19 cellular contexts compared by ENCODE assay signal in the genomic region with DNA sequence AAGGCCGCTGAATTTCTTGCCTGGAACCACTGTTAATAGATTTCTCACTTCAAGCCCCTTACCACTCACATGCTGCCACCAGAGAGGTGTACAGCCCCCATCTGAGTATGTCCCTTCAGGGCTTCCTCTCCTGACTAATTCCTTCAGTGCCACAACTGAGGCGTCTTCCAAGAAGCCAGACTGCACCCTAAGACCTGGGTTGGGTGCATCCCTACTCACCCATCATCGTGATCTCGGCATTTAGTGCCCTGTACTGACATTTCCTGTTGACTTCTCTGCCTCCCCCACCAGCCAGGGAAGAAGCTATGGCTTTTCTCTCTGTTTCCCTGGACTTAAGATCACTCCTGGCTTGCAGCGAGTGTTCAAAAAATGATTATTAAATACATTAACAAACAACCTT. TPM values are rescaled to one million over a fixed set of nuclear protein-coding genes. Genes with fewer than 3 reads are reported as not detected.
A peak's percentile ranks its signal among the peaks of the same experiment; 100 is the strongest.
DNase-seq lines count a peak whose midpoint lies in the region; ATAC-seq, FAIRE-seq and TF ChIP-seq lines count a peak whose summit lies in the region.
"Had no signal": no experiment of that assay in that cellular context is flagged by ENCODE, and none has a peak within 500 bp of the region (broad histone marks: within the 10 kb centered on the region; RNA-seq: fewer than 3 reads in every experiment).

No MANE protein-coding gene starts in this region.

- H2AFZ ChIP-seq in astrocyte (ENCODE audit: low read depth, low read length) = no peak overlapping the region

- POLR2A ChIA-PET in Panc1 (lab: Charles Lee) = no interaction called here

- H3K4me2 ChIP-seq in astrocyte (ENCODE audit: low read length) = no peak overlapping the region

- intact Hi-C loops in Panc1 (cut with micrococcal nuclease; ENCODE audit: unreplicated experiment) (no loop called here), mucosa of descending colon (cut with DNase I, micrococcal nuclease) (no loop called here)

- no peaks in the 10 kb centered on the region for H3K36me3 ChIP-seq in Panc1 (ENCODE audit: control insufficient read depth, insufficient read depth, low read length)
- no peaks in the 10 kb centered on the region for H3K36me3 ChIP-seq in astrocyte (ENCODE audit: insufficient read depth, low read length)
- H3K36me3 ChIP-seq in mucosa of descending colon (ENCODE audit: low read depth) = no peaks in the 10 kb centered on the region
- H3K36me3 ChIP-seq: adrenal gland, uterus had no signal

- peaks cover 16% of the 10 kb centered on the region for H3K4me1 Mint-ChIP-seq in activated naive CD4-positive, alpha-beta T cell treated with anti-CD3 and anti-CD28 coated beads, Interleukin-2, amount 50 U/mL, for 24 hours
- peaks cover 6% of the 10 kb centered on the region for H3K4me1 Mint-ChIP-seq in astrocyte (ENCODE audit: low read depth, unreplicated experiment)
- peaks cover 19 to 23% of the 10 kb centered on the region in 2 donors for H3K4me1 Mint-ChIP-seq in stimulated activated naive B cell treated with anti-CD40 and anti-IgM and Interleukin-4, amounts not matched to agents 10 μg/mL and 1 μg/mL and 100 μg/mL, for 72 hours

- TF ChIP-seq CTCF in Panc1 (IDR thresholded peaks at IDR 0.05) (no peak), astrocyte (IDR thresholded peaks at IDR 0.05; ENCODE audit: insufficient read depth, low read depth, low read length) (no peak), mucosa of descending colon (IDR thresholded peaks at IDR 0.05) (no peak)

- no peaks in the 10 kb centered on the region for H3K79me2 ChIP-seq in astrocyte (ENCODE audit: insufficient read depth, low read length)

- CTCF ChIA-PET in Panc1 (lab: Charles Lee) = interaction anchor here (0.7 kb wide), 1 partner anchor 38 kb away, joined by 6 read pairs; no protein-coding TSS in a partner anchor

- no peak overlapping the region for H3K9ac ChIP-seq in astrocyte (ENCODE audit: low read length)

- no peak for DNase-seq in activated naive CD4-positive, alpha-beta T cell (lab: John Stamatoyannopoulos, UW)
- no peak for DNase-seq in Panc1 (ENCODE audit: low read depth, low spot score)
- no peak for DNase-seq in astrocyte (ENCODE audit: low read depth)
- DNase-seq in stimulated activated naive B cell treated with anti-CD40 and anti-IgM and Interleukin-4, amounts not matched to agents 10 μg/mL and 1 μg/mL and 100 μg/mL, for 72 hours = no peak
- no peak for DNase-seq in NOMO-1 treated with dmso at 0.1 percent for 144 hours (lab: John Stamatoyannopoulos, UW; ENCODE audit: unreplicated experiment)
- no peak for DNase-seq in mucosa of descending colon
- no peak for DNase-seq in ecto neural progenitor cell (ENCODE audit: low spot score)
- DNase-seq: activated CD4-positive, alpha-beta T cell treated with anti-CD3 and anti-CD28 coated beads for 4 hours; adrenal gland; dorsolateral prefrontal cortex; foreskin keratinocyte; GDM1; immature natural killer cell; NCI-H1105 treated with DMSO at 0.1 percent for 48 hours; RPMI8226; uterus had no signal

- in situ Hi-C loops in Panc1 (cut with HindIII; ENCODE audit: low pct_unique_long_range_greater_than_20kb, low sequenced_read_pairs) = no loop called here

- H3K27ac Mint-ChIP-seq in activated naive CD4-positive, alpha-beta T cell treated with anti-CD3 and anti-CD28 coated beads, Interleukin-2, amount 50 U/mL, for 24 hours = peak overlapping the region; percentile 82
- H3K27ac Mint-ChIP-seq in astrocyte (ENCODE audit: unreplicated experiment) = no peak overlapping the region
- H3K27ac Mint-ChIP-seq in stimulated activated naive B cell treated with anti-CD40 and anti-IgM and Interleukin-4, amounts not matched to agents 10 μg/mL and 1 μg/mL and 100 μg/mL, for 72 hours = peak overlapping the region; percentile 66

- H3K4me1 ChIP-seq in Panc1 (ENCODE audit: control insufficient read depth, insufficient read depth, low read length) (no peaks in the 10 kb centered on the region), astrocyte (ENCODE audit: insufficient read depth, low read length) (peaks cover 4% of the 10 kb centered on the region), mucosa of descending colon (ENCODE audit: low read depth) (no peaks in the 10 kb centered on the region)
- H3K4me1 ChIP-seq: adrenal gland, foreskin keratinocyte, uterus had no signal

- H3K9me3 Mint-ChIP-seq in activated naive CD4-positive, alpha-beta T cell treated with anti-CD3 and anti-CD28 coated beads, Interleukin-2, amount 50 U/mL, for 24 hours = no peaks in the 10 kb centered on the region
- no peaks in the 10 kb centered on the region for H3K9me3 Mint-ChIP-seq in astrocyte (ENCODE audit: unreplicated experiment)
- no peaks in the 10 kb centered on the region for H3K9me3 Mint-ChIP-seq in stimulated activated naive B cell treated with anti-CD40 and anti-IgM and Interleukin-4, amounts not matched to agents 10 μg/mL and 1 μg/mL and 100 μg/mL, for 72 hours
- H3K9me3 Mint-ChIP-seq: immature natural killer cell had no signal

- no peak overlapping the region for H3K4me3 Mint-ChIP-seq in activated naive CD4-positive, alpha-beta T cell treated with anti-CD3 and anti-CD28 coated beads, Interleukin-2, amount 50 U/mL, for 24 hours
- H3K4me3 Mint-ChIP-seq in astrocyte (ENCODE audit: unreplicated experiment) = no peak overlapping the region
- peak overlapping the region; percentile 5 to 57 for H3K4me3 Mint-ChIP-seq in stimulated activated naive B cell treated with anti-CD40 and anti-IgM and Interleukin-4, amounts not matched to agents 10 μg/mL and 1 μg/mL and 100 μg/mL, for 72 hours
- H3K4me3 Mint-ChIP-seq: immature natural killer cell had no signal

- H3K27me3 Mint-ChIP-seq in activated naive CD4-positive, alpha-beta T cell treated with anti-CD3 and anti-CD28 coated beads, Interleukin-2, amount 50 U/mL, for 24 hours = no peaks in the 10 kb centered on the region
- no peaks in the 10 kb centered on the region for H3K27me3 Mint-ChIP-seq in astrocyte (ENCODE audit: low read depth, unreplicated experiment)
- peaks cover 0 to 8% of the 10 kb centered on the region in 2 donors for H3K27me3 Mint-ChIP-seq in stimulated activated naive B cell treated with anti-CD40 and anti-IgM and Interleukin-4, amounts not matched to agents 10 μg/mL and 1 μg/mL and 100 μg/mL, for 72 hours

- H3K9me3 ChIP-seq in Panc1 (ENCODE audit: control insufficient read depth, insufficient read depth, low read depth, low read length) (no peaks in the 10 kb centered on the region), astrocyte (ENCODE audit: insufficient read depth, low read depth, low read length) (no peaks in the 10 kb centered on the region), mucosa of descending colon (no peaks in the 10 kb centered on the region)
- H3K9me3 ChIP-seq: adrenal gland, uterus had no signal

- H3K4me3 ChIP-seq in Panc1 (ENCODE audit: low read depth in 2 of 2, low read length in 2 of 2) = no peak overlapping the region
- no peak overlapping the region for H3K4me3 ChIP-seq in astrocyte (ENCODE audit: insufficient read depth, low read depth, low read length)
- H3K4me3 ChIP-seq in mucosa of descending colon = no peak overlapping the region
- H3K4me3 ChIP-seq: adrenal gland, dorsolateral prefrontal cortex, uterus had no signal

- no peak overlapping the region for H3K27ac ChIP-seq in Panc1 (ENCODE audit: low read length)
- H3K27ac ChIP-seq in astrocyte (ENCODE audit: low read depth, low read length) = peak overlapping the region; percentile 71
- H3K27ac ChIP-seq: adrenal gland, C4-2B, dorsolateral prefrontal cortex, foreskin keratinocyte, uterus had no signal

- H4K20me1 ChIP-seq in astrocyte (ENCODE audit: insufficient read depth, low read length) = no peaks in the 10 kb centered on the region

- H3K27me3 ChIP-seq in Panc1 (ENCODE audit: control insufficient read depth, insufficient read depth, low read length) (no peaks in the 10 kb centered on the region), astrocyte (ENCODE audit: insufficient read depth, low read length) (no peaks in the 10 kb centered on the region)
- H3K27me3 ChIP-seq: adrenal gland, foreskin keratinocyte, uterus had no signal

- H3K36me3 Mint-ChIP-seq in activated naive CD4-positive, alpha-beta T cell treated with anti-CD3 and anti-CD28 coated beads, Interleukin-2, amount 50 U/mL, for 24 hours = peaks cover 1% of the 10 kb centered on the region
- H3K36me3 Mint-ChIP-seq in astrocyte (ENCODE audit: low read depth, unreplicated experiment) = no peaks in the 10 kb centered on the region
- H3K36me3 Mint-ChIP-seq in stimulated activated naive B cell treated with anti-CD40 and anti-IgM and Interleukin-4, amounts not matched to agents 10 μg/mL and 1 μg/mL and 100 μg/mL, for 72 hours = peaks cover 12 to 19% of the 10 kb centered on the region in 2 donors
- H3K36me3 Mint-ChIP-seq: immature natural killer cell had no signal

- BruUV-seq in Panc1 (replicated peaks; lab: Mats Ljungman, UMichigan) = TSS peak; percentile 72

- ATAC-seq in Panc1 (no peak), mucosa of descending colon (no peak)
- ATAC-seq in stimulated activated naive B cell treated with anti-CD40 and anti-IgM and Interleukin-4, amounts not matched to agents 10 μg/mL and 1 μg/mL and 100 μg/mL, for 72 hours (replicated peaks) = peak in 1 of 2 donors; percentile 9
- ATAC-seq: foreskin keratinocyte had no signal

- no peak for FAIRE-seq in astrocyte (lab: Jason Lieb, UNC)
- FAIRE-seq: bronchial epithelial cell had no signal

RNA-seq across cellular contexts. Expression of gene MAP3K15, which starts 40.4 kb away (rescaled TPM):
- total RNA-seq in Panc1 (2021; ENCODE audit: unreplicated experiment) (4.9 TPM), astrocyte (1.2 and 2.1 TPM in 2 replicates), mucosa of descending colon (under 1 TPM in 2 of 3 donors, not detected in 1; 0.16 to 0.23 TPM)
- polyA plus RNA-seq in Panc1 (2012; ENCODE audit: insufficient read length) = 3.5 TPM
- polyA plus RNA-seq: immature natural killer cell had no signal

Comparison
In these comparisons a context has a peak if more than half of its experiments do, and no peak if none do; other contexts are left out.
1. H3K4me3 Mint-ChIP-seq: peak in stimulated activated naive B cell treated with anti-CD40 and anti-IgM and Interleukin-4, amounts not matched to agents 10 μg/mL and 1 μg/mL and 100 μg/mL, for 72 hours (2 of 2); none in activated naive CD4-positive, alpha-beta T cell treated with anti-CD3 and anti-CD28 coated beads, Interleukin-2, amount 50 U/mL, for 24 hours (single experiment) and astrocyte (single experiment).